Comparison of ENCODE assay signal across 9 cellular contexts in genomic region chr5:96425436-96425835, GRCh38. TPM values are rescaled to one million over a fixed set of nuclear protein-coding genes. Genes with fewer than 3 reads are reported as not detected.
"Had no signal": no experiment of that assay in that cellular context is flagged by ENCODE, and none has a peak within 500 bp of the region (broad histone marks: within the 10 kb centered on the region; RNA-seq: fewer than 3 reads in every experiment).

No MANE protein-coding gene starts in this region.

- H2AFZ ChIP-seq: GM23338 had no signal

- H3K9me3 Mint-ChIP-seq: GM23338, H9 had no signal

- H3K9ac ChIP-seq: KMS-11 had no signal

- H3K4me3 Mint-ChIP-seq: GM23338, H9 had no signal

- H3K4me3 ChIP-seq: GM23338 had no signal

- H3K4me2 ChIP-seq: GM23338, KMS-11 had no signal

- H3K27ac ChIP-seq: KMS-11 had no signal

- H3K27ac Mint-ChIP-seq: GM23338, H9 had no signal

- FAIRE-seq: H1, H54, HTR-8/SVneo had no signal

- ATAC-seq: GM23338 had no signal

- DNase-seq: H9, HCEC 1CT, KBM-7 had no signal

RNA-seq across cellular contexts. Expression of gene PCSK1, which starts 7.6 kb away (rescaled TPM):
- total RNA-seq: HT-29 had no signal
